Comparison of ENCODE assay signal across 1 cellular context in genomic region chr15:100341662-100342560, GRCh38.
TF ChIP-seq lines count a peak whose summit lies in the region.

Gene ADAMTS17 (minus strand): TSS chr15:100341975. CDS start chr15:100341899, 76 bp downstream.

TF ChIP-seq in HEK293, 187 proteins besides CTCF, POLR2A, EP300 and RAD21 (continued from another document):
- TF ChIP-seq ZNF324 (tag by site-specific recombination; IDR thresholded peaks at IDR 0.05) (peak; percentile 66; the same call in 1 of the 2 replicates), ZNF660 (tag by site-specific recombination; IDR thresholded peaks at IDR 0.05) (no peak), ZNF561 (tag by site-specific recombination; IDR thresholded peaks at IDR 0.05; ENCODE audit: borderline replicate concordance) (no peak), ZNF776 (tag by site-specific recombination; IDR thresholded peaks at IDR 0.05; ENCODE audit: borderline replicate concordance) (no peak), ZNF394 (tag by site-specific recombination; IDR thresholded peaks at IDR 0.05; ENCODE audit: borderline replicate concordance) (no peak), ZNF48 (tag by site-specific recombination; IDR thresholded peaks at IDR 0.05) (no peak), SP7 (tag by site-specific recombination; IDR thresholded peaks at IDR 0.05) (peak; percentile 60), ZNF560 (tag by site-specific recombination; IDR thresholded peaks at IDR 0.05; ENCODE audit: borderline replicate concordance) (no peak), ZNF362 (tag by site-specific recombination; IDR thresholded peaks at IDR 0.05) (no peak), EGR2 (tag by site-specific recombination; IDR thresholded peaks at IDR 0.05; ENCODE audit: low read depth) (0 out of 2 replicates have a peak, but pooled peaks have one; percentile 18), ZNF664 (tag by site-specific recombination; IDR thresholded peaks at IDR 0.05) (no peak), ZNF654 (tag by site-specific recombination; IDR thresholded peaks at IDR 0.05; ENCODE audit: low read depth) (peak; percentile 67), ZNF292 (tag by site-specific recombination; IDR thresholded peaks at IDR 0.05; ENCODE audit: borderline replicate concordance, low read depth) (no peak), ZBTB8A (tag by site-specific recombination; IDR thresholded peaks at IDR 0.05) (peak; percentile 82), GLI2 (tag by site-specific recombination; IDR thresholded peaks at IDR 0.05; ENCODE audit: borderline replicate concordance, low read depth) (no peak), ZBTB20 (tag by site-specific recombination; IDR thresholded peaks at IDR 0.05) (peak; percentile 74; the same call in 1 of the 2 replicates), ZNF23 (tag by site-specific recombination; IDR thresholded peaks at IDR 0.05; ENCODE audit: borderline replicate concordance) (no peak), SP2 (tag by site-specific recombination; IDR thresholded peaks at IDR 0.05) (peak; percentile 90), ZNF433 (tag by site-specific recombination; IDR thresholded peaks at IDR 0.05; ENCODE audit: low read depth) (no peak), ZXDB (tag by site-specific recombination; IDR thresholded peaks at IDR 0.05) (peak; percentile 27; the same call in 1 of the 2 replicates), ZBTB26 (tag by site-specific recombination; optimal IDR thresholded peaks at IDR 0.05) (peak; percentile 82), ZNF843 (tag by site-specific recombination; IDR thresholded peaks at IDR 0.05) (peak; percentile 30; the same call in 1 of the 2 replicates), ZNF600 (tag by site-specific recombination; IDR thresholded peaks at IDR 0.05) (0 out of 2 replicates have a peak, but pooled peaks have one; percentile 18), ZFHX2 (tag by site-specific recombination; conservative IDR thresholded peaks at IDR 0.05) (peak; percentile 68), ZNF837 (tag by site-specific recombination; IDR thresholded peaks at IDR 0.05) (no peak), ZFP3 (tag by site-specific recombination; IDR thresholded peaks at IDR 0.05; ENCODE audit: low read depth) (0 out of 2 replicates have a peak, but pooled peaks have one; percentile 28), GLIS1 (tag by site-specific recombination; IDR thresholded peaks at IDR 0.05) (peak; percentile 76), ZBTB48 (tag by site-specific recombination; IDR thresholded peaks at IDR 0.05) (no peak), PRDM10 (tag by site-specific recombination; IDR thresholded peaks at IDR 0.05) (peak; percentile 88), ZNF596 (tag by site-specific recombination; IDR thresholded peaks at IDR 0.05) (no peak), ZFP69B (tag by site-specific recombination; IDR thresholded peaks at IDR 0.05) (0 out of 2 replicates have a peak, but pooled peaks have one; percentile 33), KLF16 (tag by site-specific recombination; IDR thresholded peaks at IDR 0.05) (peak; percentile 65), ZNF701 (tag by site-specific recombination; IDR thresholded peaks at IDR 0.05) (no peak), ZNF629 (tag by site-specific recombination; IDR thresholded peaks at IDR 0.05) (peak; percentile 77), IKZF3 (tag by site-specific recombination; IDR thresholded peaks at IDR 0.05) (0 out of 2 replicates have a peak, but pooled peaks have one; percentile 17), SCRT1 (tag by site-specific recombination; IDR thresholded peaks at IDR 0.05; ENCODE audit: borderline replicate concordance) (no peak), REPIN1 (tag by site-specific recombination; IDR thresholded peaks at IDR 0.05; ENCODE audit: low read depth) (no peak), ZNF692 (tag by site-specific recombination; IDR thresholded peaks at IDR 0.05) (peak; percentile 61), ZNF501 (tag by site-specific recombination; IDR thresholded peaks at IDR 0.05) (no peak), ZNF529 (tag by site-specific recombination; IDR thresholded peaks at IDR 0.05; ENCODE audit: insufficient replicate concordance) (no peak), ZNF391 (tag by site-specific recombination; IDR thresholded peaks at IDR 0.05; ENCODE audit: borderline replicate concordance, low read depth) (no peak), ZNF658 (tag by site-specific recombination; IDR thresholded peaks at IDR 0.05) (no peak), ZNF350 (tag by site-specific recombination; IDR thresholded peaks at IDR 0.05) (no peak), ZNF341 (tag by site-specific recombination; IDR thresholded peaks at IDR 0.05; ENCODE audit: low read depth) (peak; percentile 55; the same call in 1 of the 2 replicates), ZNF2 (tag by site-specific recombination; IDR thresholded peaks at IDR 0.05) (no peak), ZNF354C (tag by site-specific recombination; IDR thresholded peaks at IDR 0.05; ENCODE audit: borderline replicate concordance, low read depth) (no peak)
